Comparison of ENCODE assay signal across 25 cellular contexts in genomic region chr14:21275261-21275858, GRCh38. TPM values are rescaled to one million over a fixed set of nuclear protein-coding genes. Genes with fewer than 3 reads are reported as not detected.
DNase-seq lines count a peak whose midpoint lies in the region; ATAC-seq and TF ChIP-seq lines count a peak whose summit lies in the region.
"Had no signal": no experiment of that assay in that cellular context is flagged by ENCODE, and none has a peak within 500 bp of the region (broad histone marks: within the 10 kb centered on the region; RNA-seq: fewer than 3 reads in every experiment).

No MANE protein-coding gene starts in this region.

- H3K36me3 Mint-ChIP-seq in WTC11, result no peaks in the 10 kb centered on the region

- no peaks in the 10 kb centered on the region; the same call in 1 of the 2 replicates for H3K27me3 Mint-ChIP-seq in WTC11 (ENCODE audit: low read depth)

- no peaks in the 10 kb centered on the region for H4K20me1 ChIP-seq in SK-N-SH (ENCODE audit: insufficient read depth)

- TF ChIP-seq POLR2A in Peyer's patch (IDR thresholded peaks at IDR 0.05), result no peak

- TF ChIP-seq CTCF in SK-N-SH (IDR thresholded peaks at IDR 0.05) (no peak), WTC11 (IDR thresholded peaks at IDR 0.05) (no peak), parathyroid adenoma (IDR thresholded peaks at IDR 0.05) (no peak), Peyer's patch (IDR thresholded peaks at IDR 0.05) (no peak)

- H3F3A ChIP-seq in SK-N-SH (replicated peaks; ENCODE audit: insufficient read depth), result no peaks in the 10 kb centered on the region

- H3K9me3 Mint-ChIP-seq in WTC11, result no peaks in the 10 kb centered on the region

- 0 out of 2 replicates have a peak, but pooled peaks cover 3% of the 10 kb centered on the region for H3K4me1 Mint-ChIP-seq in WTC11

- no peaks in the 10 kb centered on the region for H3K9me2 ChIP-seq in SK-N-SH

- ATAC-seq in SK-N-SH treated with all-trans-retinoic acid at 6 μM for 48 hours (no peak), WTC11 (no peak), GM18907 (IDR thresholded peaks at IDR 0.05; ENCODE audit: unreplicated experiment) (no peak)
- ATAC-seq: foreskin keratinocyte had no signal

- H3K36me3 ChIP-seq in SK-N-SH (replicated peaks in 1 of 2; ENCODE audit: control insufficient read depth in 1 of 2, insufficient read depth in 2 of 2, low read length in 1 of 2) (no peaks in the 10 kb centered on the region), parathyroid adenoma (ENCODE audit: control insufficient read depth, insufficient read depth, low read length) (no peaks in the 10 kb centered on the region), Peyer's patch (no peaks in the 10 kb centered on the region)
- H3K36me3 ChIP-seq: adrenal gland, SJSA1, upper lobe of left lung had no signal

- H3K9ac ChIP-seq in SK-N-SH, result no peak overlapping the region
- H3K9ac ChIP-seq in parathyroid adenoma, result no peak overlapping the region

- H3K27ac ChIP-seq in SK-N-SH (ENCODE audit: low read depth in 2 of 2, low read length in 1 of 2) (no peak overlapping the region), parathyroid adenoma (no peak overlapping the region), Peyer's patch (no peak overlapping the region)
- H3K27ac ChIP-seq: adrenal gland, epithelial cell of prostate, foreskin keratinocyte, SJSA1, upper lobe of left lung had no signal

- 83% methylated on average over 9 of the region's 9 CpGs for WGBS in SK-N-SH (ENCODE audit: low lambda C conversion rate)

- CTCF ChIA-PET in SK-N-SH (lab: Yijun Ruan, JAX) (no interaction called here), WTC11 (lab: Charles Lee) (interaction anchor here (0.8 kb wide), 1 partner anchor 13 kb away, joined by 3 read pairs; no protein-coding TSS in a partner anchor)

- peak overlapping the region; percentile 22; the same call in 1 of the 2 replicates for H3K27ac Mint-ChIP-seq in WTC11

- H3K4me3 ChIP-seq in SK-N-SH (ENCODE audit: low read depth in 2 of 2, low read length in 1 of 2) (no peak overlapping the region), parathyroid adenoma (ENCODE audit: low read depth, low read length) (no peak overlapping the region), Peyer's patch (no peak overlapping the region)
- H3K4me3 ChIP-seq: adrenal gland, SJSA1, upper lobe of left lung had no signal

- H3K79me2 ChIP-seq in SK-N-SH (ENCODE audit: insufficient read depth) (no peaks in the 10 kb centered on the region), parathyroid adenoma (no peaks in the 10 kb centered on the region)

- no peaks in the 10 kb centered on the region for H3K9me3 ChIP-seq in SK-N-SH
- H3K9me3 ChIP-seq in parathyroid adenoma (ENCODE audit: control insufficient read depth, low read length), result no peaks in the 10 kb centered on the region
- H3K9me3 ChIP-seq in Peyer's patch, result no peaks in the 10 kb centered on the region
- H3K9me3 ChIP-seq: adrenal gland, SJSA1, upper lobe of left lung had no signal

- H2AFZ ChIP-seq in SK-N-SH (ENCODE audit: low read depth), result peak overlapping the region; percentile 64; the same call in 1 of the 2 replicates
- H2AFZ ChIP-seq in parathyroid adenoma, result peak overlapping the region; percentile 47

- H3K4me2 ChIP-seq in SK-N-SH (no peak overlapping the region), parathyroid adenoma (ENCODE audit: low read length) (no peak overlapping the region)

- H3K27me3 ChIP-seq in SK-N-SH (ENCODE audit: insufficient read depth), result no peaks in the 10 kb centered on the region
- no peaks in the 10 kb centered on the region for H3K27me3 ChIP-seq in parathyroid adenoma (ENCODE audit: control insufficient read depth, insufficient read depth, low read length)
- H3K27me3 ChIP-seq in Peyer's patch, result no peaks in the 10 kb centered on the region
- H3K27me3 ChIP-seq: adrenal gland, foreskin keratinocyte, SJSA1, upper lobe of left lung had no signal

- TF ChIP-seq EP300 in SK-N-SH (IDR thresholded peaks at IDR 0.05; ENCODE audit: borderline replicate concordance in 1 of 2, low read depth in 1 of 2, low read length in 1 of 2), result no peak

- no peak overlapping the region for H3K4me3 Mint-ChIP-seq in WTC11

- POLR2A ChIA-PET in SK-N-SH (lab: Yijun Ruan, JAX), result no interaction called here
- POLR2A ChIA-PET in WTC11 (lab: Charles Lee), result interaction anchor here (0.6 to 1.4 kb wide), 3 partner anchors 14 to 48 kb away, joined by 3 to 9 read pairs (median 7); no protein-coding TSS in a partner anchor

- no peak for TF ChIP-seq RAD21 in SK-N-SH (IDR thresholded peaks at IDR 0.05; ENCODE audit: low read length)

- no peak for DNase-seq in SK-N-SH
- peak; percentile 88 for DNase-seq in NCI-H2171 (lab: John Stamatoyannopoulos, UW)
- no peak for DNase-seq in WTC11 (ENCODE audit: low spot score)
- DNase-seq in Peyer's patch, result no peak
- DNase-seq in NCI-H526 treated with DMSO at 0.1 percent for 48 hours (lab: John Stamatoyannopoulos, UW), result no peak
- DNase-seq: 8988T; activated CD4-positive, alpha-beta T cell treated with anti-CD3 and anti-CD28 coated beads for 1 hour; activated effector memory CD4-positive, alpha-beta T cell treated with anti-CD3 and anti-CD28 coated beads, Interleukin-2, amount 50 U/mL, for 16 hours; adrenal gland; DMS53; foreskin keratinocyte; HCEC 1CT; NCI-H2029 treated with DMSO at 0.1 percent for 48 hours; NCI-H526; stimulated activated CD4-positive, alpha-beta T cell treated with anti-CD3 and anti-CD28 coated beads, Interleukin-2, amount 100 ng/mL, for 48 hours; upper lobe of left lung had no signal

- H3K4me1 ChIP-seq in SK-N-SH (ENCODE audit: control insufficient read depth in 1 of 2, insufficient read depth in 2 of 2, low read depth in 1 of 2, low read length in 1 of 2), result no peaks in the 10 kb centered on the region
- no peaks in the 10 kb centered on the region for H3K4me1 ChIP-seq in parathyroid adenoma
- no peaks in the 10 kb centered on the region for H3K4me1 ChIP-seq in Peyer's patch
- H3K4me1 ChIP-seq: adrenal gland, foreskin keratinocyte, SJSA1 had no signal

TF ChIP-seq in SK-N-SH, 30 proteins besides CTCF, POLR2A, EP300 and RAD21 (continues in another document):
- no peak for TF ChIP-seq FOXM1 (IDR thresholded peaks at IDR 0.05; ENCODE audit: low read depth)
- TF ChIP-seq SIN3A (IDR thresholded peaks at IDR 0.05; ENCODE audit: borderline replicate concordance, low read depth, low read length), result no peak

TF ChIP-seq in SK-N-SH treated with all-trans-retinoic acid at 6 μM for 48 hours, 23 proteins besides CTCF, POLR2A, EP300 and RAD21 (continues in another document):
- TF ChIP-seq ZNF70 (CRISPR knock-in tag; IDR thresholded peaks at IDR 0.05) (no peak), ARNTL (CRISPR knock-in tag; IDR thresholded peaks at IDR 0.05; ENCODE audit: borderline replicate concordance, low read depth) (no peak), ZC3H10 (CRISPR knock-in tag; IDR thresholded peaks at IDR 0.05) (no peak), OSR1 (CRISPR knock-in tag; IDR thresholded peaks at IDR 0.05) (no peak), GLIS3 (CRISPR knock-in tag; IDR thresholded peaks at IDR 0.05) (no peak), ISL1 (CRISPR knock-in tag; IDR thresholded peaks at IDR 0.05) (no peak), BACH2 (CRISPR knock-in tag; IDR thresholded peaks at IDR 0.05; ENCODE audit: borderline replicate concordance) (no peak), SNAI2 (CRISPR knock-in tag; IDR thresholded peaks at IDR 0.05) (no peak), ZFP3 (CRISPR knock-in tag; IDR thresholded peaks at IDR 0.05) (no peak)
- TF ChIP-seq, protein P1, sequence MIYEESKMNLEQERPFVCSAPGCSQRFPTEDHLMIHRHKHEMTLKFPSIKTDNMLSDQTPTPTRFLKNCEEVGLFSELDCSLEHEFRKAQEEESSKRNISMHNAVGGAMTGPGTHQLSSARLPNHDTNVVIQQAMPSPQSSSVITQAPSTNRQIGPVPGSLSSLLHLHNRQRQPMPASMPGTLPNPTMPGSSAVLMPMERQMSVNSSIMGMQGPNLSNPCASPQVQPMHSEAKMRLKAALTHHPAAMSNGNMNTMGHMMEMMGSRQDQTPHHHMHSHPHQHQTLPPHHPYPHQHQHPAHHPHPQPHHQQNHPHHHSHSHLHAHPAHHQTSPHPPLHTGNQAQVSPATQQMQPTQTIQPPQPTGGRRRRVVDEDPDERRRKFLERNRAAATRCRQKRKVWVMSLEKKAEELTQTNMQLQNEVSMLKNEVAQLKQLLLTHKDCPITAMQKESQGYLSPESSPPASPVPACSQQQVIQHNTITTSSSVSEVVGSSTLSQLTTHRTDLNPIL (CRISPR knock-in tag; IDR thresholded peaks at IDR 0.05; ENCODE audit: low read depth), result no peak

TF ChIP-seq in WTC11, 78 proteins besides CTCF, POLR2A, EP300 and RAD21 (continues in another document):
- TF ChIP-seq FOXJ3 (CRISPR knock-in tag; IDR thresholded peaks at IDR 0.05; ENCODE audit: borderline replicate concordance) (no peak), ZNF138 (CRISPR knock-in tag; conservative IDR thresholded peaks at IDR 0.05) (no peak), RORB (CRISPR knock-in tag; IDR thresholded peaks at IDR 0.05) (no peak), MYBL2 (CRISPR knock-in tag; IDR thresholded peaks at IDR 0.05) (no peak), FOXP1 (CRISPR knock-in tag; IDR thresholded peaks at IDR 0.05; ENCODE audit: borderline replicate concordance) (no peak), ZNF317 (CRISPR knock-in tag; IDR thresholded peaks at IDR 0.05; ENCODE audit: borderline replicate concordance, low read depth) (no peak), ZNF263 (CRISPR knock-in tag; IDR thresholded peaks at IDR 0.05; ENCODE audit: low read depth) (no peak), RELA (CRISPR knock-in tag; IDR thresholded peaks at IDR 0.05; ENCODE audit: borderline replicate concordance) (no peak)

RNA-seq across cellular contexts. Expression of gene RPGRIP1, which starts 4.5 kb away (rescaled TPM):
- polyA plus RNA-seq in SK-N-SH (2012; rRNA removed), result not detected in 2 replicates
- polyA plus RNA-seq in SK-N-SH (2012; cell fraction: cytosol; rRNA removed), result not detected in 2 replicates
- 0.02 TPM in 1 of 2 replicates, not detected in the other for polyA plus RNA-seq in SK-N-SH (2012; cell fraction: nucleus; rRNA removed)
- total RNA-seq in WTC11 (2021) (0.41 to 0.71 TPM (median 0.50 TPM) in 3 replicates), Peyer's patch (1 to 10 TPM in 1 of 4 donors, under 1 TPM in 1, not detected in 2; 0.40 to 3.3 TPM)
- total RNA-seq: bronchial epithelial cell, foreskin keratinocyte, kidney epithelial cell, SJSA1, skeletal muscle tissue had no signal
- polyA plus RNA-seq: BJ, foreskin keratinocyte had no signal

RNA-seq across cellular contexts. Expression of gene HNRNPC, which starts 6.1 kb away (rescaled TPM):
- polyA plus RNA-seq in SK-N-SH (2012; rRNA removed), result 341 and 500 TPM in 2 replicates
- 518 and 530 TPM in 2 replicates for polyA plus RNA-seq in SK-N-SH (2012; cell fraction: cytosol; rRNA removed)
- 151 and 267 TPM in 2 replicates for polyA plus RNA-seq in SK-N-SH (2012; cell fraction: nucleus; rRNA removed)
- total RNA-seq in WTC11 (2021) (982 to 1,062 TPM (median 1,056 TPM) in 3 replicates), Peyer's patch (100 to 1,000 TPM; 201 to 392 (median 259) TPM)
